9 cellular contexts compared by ENCODE assay signal in the genomic region with DNA sequence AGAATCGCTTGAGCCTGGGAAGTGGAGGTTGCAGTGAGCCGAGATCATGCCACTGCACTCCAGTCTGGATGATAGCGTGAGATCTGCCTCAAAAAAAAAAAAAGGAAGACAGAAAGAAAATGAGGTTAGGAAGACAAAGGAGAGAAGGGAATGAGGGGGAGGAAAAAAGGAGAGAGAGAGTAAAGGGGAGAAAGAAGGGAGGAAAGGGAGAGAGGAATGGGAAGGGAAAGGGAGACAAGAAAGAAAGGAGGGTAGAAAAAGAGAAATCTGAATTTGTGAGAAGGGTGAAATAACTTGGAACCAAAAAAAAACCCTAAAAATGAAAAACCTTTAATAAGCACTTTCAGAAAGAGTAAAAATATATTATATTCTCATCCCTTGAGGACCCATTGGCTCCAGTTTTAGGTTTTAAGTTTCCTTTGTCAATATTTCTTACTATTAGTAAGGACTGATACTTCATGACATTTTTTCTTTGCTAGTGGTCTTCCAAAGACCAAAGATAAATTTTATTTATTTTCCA.
"Had no signal": no experiment of that assay in that cellular context is flagged by ENCODE, and none has a peak within 500 bp of the region (broad histone marks: within the 10 kb centered on the region; RNA-seq: fewer than 3 reads in every experiment).

No MANE protein-coding gene starts in this region.

- H3K4me3 Mint-ChIP-seq: GM23338, IgD-negative memory B cell had no signal

- H3K9me3 Mint-ChIP-seq: GM23338, IgD-negative memory B cell had no signal

- H3K4me3 ChIP-seq: GM23338, HAP-1 had no signal

- FAIRE-seq: H1, H54, HTR-8/SVneo had no signal

- H3K27ac Mint-ChIP-seq: GM23338, IgD-negative memory B cell had no signal

- DNase-seq: Karpas-422, KG1 had no signal

- H3K36me3 ChIP-seq: HAP-1 had no signal

- H2AFZ ChIP-seq: GM23338 had no signal

- H3K27me3 Mint-ChIP-seq: IgD-negative memory B cell had no signal

- H3K4me1 ChIP-seq: HAP-1 had no signal

- H3K4me2 ChIP-seq: GM23338 had no signal

- H3K4me1 Mint-ChIP-seq: GM23338, IgD-negative memory B cell had no signal

- H3K9me3 ChIP-seq: HAP-1 had no signal

- ATAC-seq: GM23338, HCT116 had no signal
